Comparison of ENCODE assay signal across 14 cellular contexts in genomic region chr14:68523994-68524725, GRCh38.
DNase-seq lines count a peak whose midpoint lies in the region; ATAC-seq and TF ChIP-seq lines count a peak whose summit lies in the region.
"Had no signal": no experiment of that assay in that cellular context is flagged by ENCODE, and none has a peak within 500 bp of the region (broad histone marks: within the 10 kb centered on the region; RNA-seq: fewer than 3 reads in every experiment).

No MANE protein-coding gene starts in this region.

- peaks cover 8% of the 10 kb centered on the region; the same call in 1 of the 3 replicates for H3K36me3 Mint-ChIP-seq in GM23338 (ENCODE audit: low read depth)

- peaks cover 31% of the 10 kb centered on the region for H3K9me2 ChIP-seq in GM23338 (ENCODE audit: insufficient read depth)

- intact Hi-C loops in left lung (cut with DNase I) = no loop called here
- intact Hi-C loops in posterior cingulate gyrus (cut with DNase I) = no loop called here

- 87% methylated on average over 12 of the region's 12 CpGs for WGBS in smooth muscle cell (ENCODE audit: low lambda C conversion rate)

- H3K4me3 Mint-ChIP-seq in GM23338 = no peak overlapping the region

- TF ChIP-seq CTCF in GM23338 (conservative IDR thresholded peaks at IDR 0.05; ENCODE audit: low read depth in 2 of 2) (peak; percentile 26 to 47), left lung (IDR thresholded peaks at IDR 0.05) (no peak), smooth muscle cell (IDR thresholded peaks at IDR 0.05; ENCODE audit: borderline replicate concordance, insufficient read depth, poor library complexity, severe bottlenecking) (no peak)

- H3K36me3 ChIP-seq in GM23338 (ENCODE audit: insufficient read depth) (no peaks in the 10 kb centered on the region), left lung (no peaks in the 10 kb centered on the region), smooth muscle cell (ENCODE audit: low read depth) (peaks cover 5% of the 10 kb centered on the region)

- H3F3A ChIP-seq in GM23338 (replicated peaks; ENCODE audit: low read depth) (no peaks in the 10 kb centered on the region), smooth muscle cell (ENCODE audit: low read depth) (peaks cover 10% of the 10 kb centered on the region)

- ATAC-seq in GM23338 (no peak), left lung (no peak)
- ATAC-seq: HCT116 had no signal

- H3K9ac ChIP-seq in smooth muscle cell (ENCODE audit: low read depth) = no peak overlapping the region

- H3K79me2 ChIP-seq in GM23338 (replicated peaks; ENCODE audit: insufficient read depth) (no peaks in the 10 kb centered on the region), smooth muscle cell (ENCODE audit: low read depth) (no peaks in the 10 kb centered on the region)

- H3K9me3 ChIP-seq in left lung = peaks cover 0 to under 1% of the 10 kb centered on the region in 2 donors
- peaks cover 4% of the 10 kb centered on the region for H3K9me3 ChIP-seq in smooth muscle cell (replicated peaks; ENCODE audit: low read depth)

- H3K27me3 ChIP-seq in GM23338 (ENCODE audit: insufficient read depth) (no peaks in the 10 kb centered on the region), left lung (no peaks in the 10 kb centered on the region), smooth muscle cell (ENCODE audit: low read depth) (no peaks in the 10 kb centered on the region)

- H3K9me3 Mint-ChIP-seq in GM23338 = peaks cover 4% of the 10 kb centered on the region

- H3K27ac Mint-ChIP-seq in GM23338 = no peak overlapping the region

- H3K4me1 Mint-ChIP-seq in GM23338 = peaks cover 40% of the 10 kb centered on the region

- H3K27ac ChIP-seq in GM23338 (ENCODE audit: low read depth) = no peak overlapping the region
- peak overlapping the region; percentile 19 to 49 for H3K27ac ChIP-seq in left lung
- peak overlapping the region; percentile 91 for H3K27ac ChIP-seq in smooth muscle cell (ENCODE audit: low read depth)
- H3K27ac ChIP-seq: C4-2B had no signal

- H3K4me2 ChIP-seq in GM23338 = no peak overlapping the region
- no peak overlapping the region for H3K4me2 ChIP-seq in smooth muscle cell

- H3K27me3 Mint-ChIP-seq in GM23338 (ENCODE audit: insufficient read depth, low read depth, poor library complexity) = peaks cover 8% of the 10 kb centered on the region

- no peak overlapping the region for H2AFZ ChIP-seq in GM23338
- H2AFZ ChIP-seq in smooth muscle cell (ENCODE audit: low read depth) = no peak overlapping the region

- H4K20me1 ChIP-seq in GM23338 (replicated peaks; ENCODE audit: insufficient read depth) (no peaks in the 10 kb centered on the region), smooth muscle cell (ENCODE audit: low read depth) (no peaks in the 10 kb centered on the region)

- DNase-seq in GM23338 (ENCODE audit: low spot score) (no peak), ecto neural progenitor cell (ENCODE audit: low spot score) (peak; percentile 23), left lung (no peak), smooth muscle cell (lab: John Stamatoyannopoulos, UW; ENCODE audit: unreplicated experiment) (no peak), NCI-H82 treated with DMSO at 0.1 percent for 48 hours (lab: John Stamatoyannopoulos, UW; ENCODE audit: unreplicated experiment) (no peak), NCI-H1417 treated with DMSO at 0.1 percent for 48 hours (lab: John Stamatoyannopoulos, UW) (no peak), DMS153 (lab: John Stamatoyannopoulos, UW) (no peak), posterior cingulate gyrus (no peak)
- DNase-seq: activated T-cell treated with anti-CD3 and anti-CD28 coated beads for 4 hours; MM.1S; OCI-M1; stimulated activated CD4-positive, alpha-beta T cell treated with anti-CD3 and anti-CD28 coated beads, Interleukin-2, amount 100 ng/mL, for 48 hours had no signal

- H3K4me3 ChIP-seq in GM23338 (no peak overlapping the region), left lung (no peak overlapping the region), smooth muscle cell (no peak overlapping the region)

- peaks cover 7% of the 10 kb centered on the region for H3K4me1 ChIP-seq in GM23338 (ENCODE audit: insufficient read depth)
- H3K4me1 ChIP-seq in left lung = peaks cover 38 to 56% of the 10 kb centered on the region in 2 donors
- peaks cover 50% of the 10 kb centered on the region for H3K4me1 ChIP-seq in smooth muscle cell (ENCODE audit: low read depth)

TF ChIP-seq in GM23338, 12 proteins besides CTCF, POLR2A, EP300 and RAD21 (continues in another document):
- TF ChIP-seq EZH2 (IDR thresholded peaks at IDR 0.05; ENCODE audit: low read depth, unreplicated experiment) (no peak), EZH2phosphoT487 (IDR thresholded peaks at IDR 0.05; ENCODE audit: unreplicated experiment) (no peak), CREB1 (CRISPR knock-in tag; IDR thresholded peaks at IDR 0.05; ENCODE audit: low read depth) (no peak), ZNF331 (CRISPR knock-in tag; IDR thresholded peaks at IDR 0.05; ENCODE audit: low read depth) (no peak), ZNF462 (CRISPR knock-in tag; IDR thresholded peaks at IDR 0.05) (no peak)

Comparison
In these comparisons a context has a peak if more than half of its experiments do, and no peak if none do; other contexts are left out.
1. CTCF ChIP-seq: peak in GM23338 (2 of 2); none in left lung (0 of 2) and smooth muscle cell (single experiment).